Comparison of ENCODE assay signal across 14 cellular contexts in genomic region chr13:21232599-21232998, GRCh38. TPM values are rescaled to one million over a fixed set of nuclear protein-coding genes. Genes with fewer than 3 reads are reported as not detected.
A peak's percentile ranks its signal among the peaks of the same experiment; 100 is the strongest.
DNase-seq lines count a peak whose midpoint lies in the region; ATAC-seq, FAIRE-seq and TF ChIP-seq lines count a peak whose summit lies in the region.
"Had no signal": no experiment of that assay in that cellular context is flagged by ENCODE, and none has a peak within 500 bp of the region (broad histone marks: within the 10 kb centered on the region; RNA-seq: fewer than 3 reads in every experiment).

No MANE protein-coding gene starts in this region.

- ATAC-seq in Right ventricle myocardium superior (ENCODE audit: poor library complexity) (peak; percentile 63), WTC11 (no peak), GM21528 (IDR thresholded peaks at IDR 0.05; ENCODE audit: low FRiP score, unreplicated experiment) (no peak), mucosa of descending colon (no peak)
- ATAC-seq: K562; stimulated activated naive B cell treated with anti-CD40 and anti-IgM and Interleukin-4, amounts not matched to agents 10 μg/mL and 1 μg/mL and 100 μg/mL, for 72 hours had no signal

- H3K4me3 ChIP-seq in keratinocyte (ENCODE audit: control insufficient read depth in 2 of 3, extremely low read depth in 1 of 3, insufficient read depth in 2 of 3, low read depth in 1 of 3, low read length in 3 of 3) (no peak overlapping the region), vagina (peak overlapping the region; percentile 16 to 22), mucosa of descending colon (no peak overlapping the region)
- H3K4me3 ChIP-seq: K562, neural progenitor cell had no signal

- H4K20me1 ChIP-seq in keratinocyte (ENCODE audit: control insufficient read depth, extremely low read depth, insufficient read depth, low read length): no peaks in the 10 kb centered on the region

- FAIRE-seq in keratinocyte (lab: Jason Lieb, UNC): no peak

- DNase-seq in Right ventricle myocardium superior (no peak), cardiac septum (ENCODE audit: low spot score) (no peak), WTC11 (ENCODE audit: low spot score) (no peak), keratinocyte (ENCODE audit: low read depth, low spot score) (no peak), vagina (ENCODE audit: extremely low spot score in 2 of 2) (no peak), NCI-H146 (lab: John Stamatoyannopoulos, UW) (no peak), mucosa of descending colon (no peak)
- DNase-seq: activated T-cell treated with anti-CD3 and anti-CD28 coated beads, Interleukin-2, amount 50 U/mL, for 72 hours; amygdala; mesendoderm; stimulated activated naive B cell treated with anti-CD40 and anti-IgM and Interleukin-4, amounts not matched to agents 10 μg/mL and 1 μg/mL and 100 μg/mL, for 72 hours had no signal

- H3K36me3 ChIP-seq in keratinocyte (ENCODE audit: control insufficient read depth in 2 of 2, extremely low read depth in 1 of 2, insufficient read depth in 2 of 2, low read length in 2 of 2) (no peaks in the 10 kb centered on the region), vagina (no peaks in the 10 kb centered on the region), mucosa of descending colon (ENCODE audit: low read depth) (no peaks in the 10 kb centered on the region)
- H3K36me3 ChIP-seq: neural progenitor cell had no signal

- dilution Hi-C loops in keratinocyte (cut with MboI; ENCODE audit: extremely low pct_ligation_motif_present, low sequenced_read_pairs): no loop called here

- H2AFZ ChIP-seq in keratinocyte (ENCODE audit: control insufficient read depth, low read length): peak overlapping the region; percentile 1
- H2AFZ ChIP-seq: neural progenitor cell had no signal

- H3K27ac ChIP-seq in keratinocyte (ENCODE audit: control insufficient read depth, insufficient read depth, low read length): no peak overlapping the region
- H3K27ac ChIP-seq in vagina: peak overlapping the region; percentile 33
- H3K27ac ChIP-seq: neural progenitor cell had no signal

- peak overlapping the region; percentile 2; the same call in 1 of the 2 replicates for H3K27ac Mint-ChIP-seq in WTC11
- H3K27ac Mint-ChIP-seq: activated T-cell treated with anti-CD3 and anti-CD28 coated beads, Interleukin-2, amount 50 U/mL, for 72 hours; neural progenitor cell; stimulated activated naive B cell treated with anti-CD40 and anti-IgM and Interleukin-4, amounts not matched to agents 10 μg/mL and 1 μg/mL and 100 μg/mL, for 72 hours had no signal

- no peaks in the 10 kb centered on the region for H3K27me3 Mint-ChIP-seq in WTC11 (ENCODE audit: low read depth)
- H3K27me3 Mint-ChIP-seq: stimulated activated naive B cell treated with anti-CD40 and anti-IgM and Interleukin-4, amounts not matched to agents 10 μg/mL and 1 μg/mL and 100 μg/mL, for 72 hours had no signal

- no peaks in the 10 kb centered on the region for H3K36me3 Mint-ChIP-seq in WTC11
- H3K36me3 Mint-ChIP-seq: neural progenitor cell; stimulated activated naive B cell treated with anti-CD40 and anti-IgM and Interleukin-4, amounts not matched to agents 10 μg/mL and 1 μg/mL and 100 μg/mL, for 72 hours had no signal

- H3K9ac ChIP-seq in keratinocyte (ENCODE audit: control insufficient read depth, extremely low read depth, insufficient read depth, low read length): no peak overlapping the region
- H3K9ac ChIP-seq: neural progenitor cell had no signal

- H3K9me1 ChIP-seq in keratinocyte (ENCODE audit: control insufficient read depth, extremely low read depth, insufficient read depth, low read length): no peaks in the 10 kb centered on the region

- no peak for TF ChIP-seq POLR2A in vagina (IDR thresholded peaks at IDR 0.05)

- H3K4me2 ChIP-seq in keratinocyte (ENCODE audit: control insufficient read depth, extremely low read depth, insufficient read depth, low read depth, low read length): peak overlapping the region; percentile 27
- H3K4me2 ChIP-seq: neural progenitor cell had no signal

- POLR2A ChIA-PET in WTC11 (lab: Charles Lee): no interaction called here

- H3K9me3 ChIP-seq in keratinocyte (ENCODE audit: control insufficient read depth, low read depth, low read length) (no peaks in the 10 kb centered on the region), vagina (no peaks in the 10 kb centered on the region), mucosa of descending colon (no peaks in the 10 kb centered on the region)

- intact Hi-C loops in Right ventricle myocardium superior (cut with DNase I): no loop called here
- intact Hi-C loops in cardiac septum (cut with DNase I): no loop called here
- intact Hi-C loops in vagina (cut with DNase I): no loop called here
- intact Hi-C loops in mucosa of descending colon (cut with DNase I, micrococcal nuclease): no loop called here

- peaks cover 2% of the 10 kb centered on the region for H3K9me3 Mint-ChIP-seq in WTC11
- H3K9me3 Mint-ChIP-seq: activated T-cell treated with anti-CD3 and anti-CD28 coated beads, Interleukin-2, amount 50 U/mL, for 72 hours; stimulated activated naive B cell treated with anti-CD40 and anti-IgM and Interleukin-4, amounts not matched to agents 10 μg/mL and 1 μg/mL and 100 μg/mL, for 72 hours had no signal

- H3K79me2 ChIP-seq in keratinocyte (ENCODE audit: control insufficient read depth, insufficient read depth, low read length): no peaks in the 10 kb centered on the region

- CTCF ChIA-PET in WTC11 (lab: Charles Lee): interaction anchor here (0.6 to 2.1 kb wide), 3 partner anchors 10 to 426 kb away, joined by 3 to 10 read pairs (median 3); no protein-coding TSS in a partner anchor

- H3K4me3 Mint-ChIP-seq in WTC11: no peak overlapping the region
- H3K4me3 Mint-ChIP-seq: neural progenitor cell; stimulated activated naive B cell treated with anti-CD40 and anti-IgM and Interleukin-4, amounts not matched to agents 10 μg/mL and 1 μg/mL and 100 μg/mL, for 72 hours had no signal

- 0 out of 2 replicates have a peak, but pooled peaks cover 4% of the 10 kb centered on the region for H3K4me1 Mint-ChIP-seq in WTC11
- H3K4me1 Mint-ChIP-seq: stimulated activated naive B cell treated with anti-CD40 and anti-IgM and Interleukin-4, amounts not matched to agents 10 μg/mL and 1 μg/mL and 100 μg/mL, for 72 hours had no signal

- no peak for TF ChIP-seq CTCF in WTC11 (IDR thresholded peaks at IDR 0.05)
- TF ChIP-seq CTCF in keratinocyte (optimal IDR thresholded peaks at IDR 0.05 in 1 of 3, IDR thresholded peaks at IDR 0.05 in 1 of 3, conservative IDR thresholded peaks at IDR 0.05 in 1 of 3; ENCODE audit: extremely low read depth in 1 of 3, insufficient read depth in 2 of 3, low read length in 3 of 3): no peak
- no peak for TF ChIP-seq CTCF in vagina (IDR thresholded peaks at IDR 0.05)
- TF ChIP-seq CTCF in mucosa of descending colon (IDR thresholded peaks at IDR 0.05): no peak

- H3K27me3 ChIP-seq in keratinocyte (ENCODE audit: control insufficient read depth, extremely low read depth, insufficient read depth, low read length): no peaks in the 10 kb centered on the region
- H3K27me3 ChIP-seq in vagina: no peaks in the 10 kb centered on the region
- H3K27me3 ChIP-seq: neural progenitor cell had no signal

- H3K4me1 ChIP-seq in keratinocyte (ENCODE audit: control insufficient read depth, extremely low read depth, insufficient read depth, low read length) (peaks cover 4% of the 10 kb centered on the region), vagina (no peaks in the 10 kb centered on the region), mucosa of descending colon (ENCODE audit: low read depth) (no peaks in the 10 kb centered on the region)
- H3K4me1 ChIP-seq: neural progenitor cell had no signal

TF ChIP-seq in WTC11, 78 proteins besides CTCF, POLR2A, EP300 and RAD21 (continues in another document):
- TF ChIP-seq ATF1 (CRISPR knock-in tag; IDR thresholded peaks at IDR 0.05) (no peak), ZNF671 (CRISPR knock-in tag; IDR thresholded peaks at IDR 0.05) (no peak), MXD4 (CRISPR knock-in tag; IDR thresholded peaks at IDR 0.05; ENCODE audit: borderline replicate concordance) (no peak), ATF2 (CRISPR knock-in tag; IDR thresholded peaks at IDR 0.05; ENCODE audit: borderline replicate concordance, low read depth) (no peak)

RNA-seq across cellular contexts. Expression of gene MRPL57, which starts 56.1 kb away (rescaled TPM):
- total RNA-seq in Right ventricle myocardium superior (20.2 TPM), cardiac septum (20.3 TPM), WTC11 (2021) (29.4 to 32.3 TPM (median 32.1 TPM) in 3 replicates), vagina (31.9 TPM), mucosa of descending colon (10 to 100 TPM; 11.9 to 16.1 (median 13.8) TPM)
- 10.4 to 19.9 TPM (median 18.3 TPM) in 3 replicates for polyA plus RNA-seq in keratinocyte
- 11.6 TPM for polyA plus RNA-seq in keratinocyte (2011; ENCODE audit: low read depth)
- polyA plus RNA-seq in keratinocyte (2011; cell fraction: cytosol; rRNA removed): 11.2 and 11.6 TPM in 2 replicates
- 4.1 and 4.4 TPM in 2 replicates for polyA plus RNA-seq in keratinocyte (2011; cell fraction: nucleus; rRNA removed)
- 13.5 and 17.4 TPM in 2 replicates for polyA plus RNA-seq in keratinocyte (2012; ENCODE audit: low replicate concordance)
- polyA minus RNA-seq in keratinocyte: 3.4 to 3.9 TPM (median 3.5 TPM) in 3 replicates
- 13.2 TPM for polyA minus RNA-seq in keratinocyte (2011; cell fraction: cytosol; rRNA and poly(A)+ RNA removed)
- polyA minus RNA-seq in keratinocyte (2011; cell fraction: nucleus; rRNA and poly(A)+ RNA removed): 2.1 and 2.5 TPM in 2 replicates

RNA-seq across cellular contexts. Expression of gene SKA3, which starts 56.2 kb away (rescaled TPM):
- total RNA-seq in Right ventricle myocardium superior (0.32 TPM), cardiac septum (0.65 TPM), WTC11 (2021) (38.8 to 45.7 TPM (median 42.1 TPM) in 3 replicates), vagina (5.4 TPM), mucosa of descending colon (1 to 10 TPM; 1.3 to 7.2 (median 2.4) TPM)
- 1.4 to 13.4 TPM (median 8.7 TPM) in 3 replicates for polyA plus RNA-seq in keratinocyte
- 0.09 TPM for polyA plus RNA-seq in keratinocyte (2011; ENCODE audit: low read depth)
- polyA plus RNA-seq in keratinocyte (2011; cell fraction: cytosol; rRNA removed): 2.4 and 5.5 TPM in 2 replicates
- 1.5 and 2.2 TPM in 2 replicates for polyA plus RNA-seq in keratinocyte (2011; cell fraction: nucleus; rRNA removed)
- 7.3 TPM in 1 of 2 replicates, not detected in the other for polyA plus RNA-seq in keratinocyte (2012; ENCODE audit: low replicate concordance)
- polyA minus RNA-seq in keratinocyte: 1.7 to 8.5 TPM (median 2.5 TPM) in 3 replicates
- 3.1 TPM for polyA minus RNA-seq in keratinocyte (2011; cell fraction: cytosol; rRNA and poly(A)+ RNA removed)
- 0.62 and 0.74 TPM in 2 replicates for polyA minus RNA-seq in keratinocyte (2011; cell fraction: nucleus; rRNA and poly(A)+ RNA removed)

Comparison
In these comparisons a context has a peak if more than half of its experiments do, and no peak if none do; other contexts are left out.
1. H3K4me3 ChIP-seq: peak in vagina (2 of 2); none in keratinocyte (0 of 3) and mucosa of descending colon (single experiment).